Comparison of ENCODE assay signal across 1 cellular context in genomic region chr21:38272215-38272614, GRCh38.
TF ChIP-seq lines count a peak whose summit lies in the region.

No MANE protein-coding gene starts in this region.

TF ChIP-seq in GM12878, 131 proteins besides CTCF, POLR2A, EP300 and RAD21:
- TF ChIP-seq SREBF1 (IDR thresholded peaks at IDR 0.05; ENCODE audit: low read length), result no peak
- TF ChIP-seq LARP7 (IDR thresholded peaks at IDR 0.05), result no peak
- no peak for TF ChIP-seq SIN3A (IDR thresholded peaks at IDR 0.05; ENCODE audit: low read depth, low read length)
- no peak for TF ChIP-seq CREM (IDR thresholded peaks at IDR 0.05; ENCODE audit: low read depth)
- TF ChIP-seq USF2 (IDR thresholded peaks at IDR 0.05; ENCODE audit: borderline replicate concordance, low read depth, low read length), result no peak
- TF ChIP-seq ELK1 (IDR thresholded peaks at IDR 0.05; ENCODE audit: low read depth, low read length), result no peak
- no peak for TF ChIP-seq DPF2 (IDR thresholded peaks at IDR 0.05)
- TF ChIP-seq BHLHE40 (IDR thresholded peaks at IDR 0.05; ENCODE audit: borderline replicate concordance in 1 of 2, low read depth in 2 of 2, low read length in 1 of 2), result no peak
- TF ChIP-seq HSF1 (IDR thresholded peaks at IDR 0.05; ENCODE audit: low read depth, low read length), result no peak
- TF ChIP-seq YBX1 (IDR thresholded peaks at IDR 0.05), result no peak
- TF ChIP-seq PKNOX1 (IDR thresholded peaks at IDR 0.05), result no peak
- no peak for TF ChIP-seq NRF1 (conservative IDR thresholded peaks at IDR 0.05; ENCODE audit: low read depth, low read length)
